Comparison of ENCODE assay signal across 28 cellular contexts in genomic region chr22:36571991-36572390, GRCh38.
"Had no signal": no experiment of that assay in that cellular context is flagged by ENCODE, and none has a peak within 500 bp of the region (broad histone marks: within the 10 kb centered on the region; RNA-seq: fewer than 3 reads in every experiment).

No MANE protein-coding gene starts in this region.

- H3K9me3 ChIP-seq: colonic mucosa, gastroesophageal sphincter, heart right ventricle, lower lobe of right lung, neutrophil, right atrium auricular region, sigmoid colon, thoracic aorta, tibial nerve, upper lobe of left lung, uterus had no signal

- H2AFZ ChIP-seq: parathyroid adenoma had no signal

- H3K4me1 ChIP-seq: colonic mucosa, foreskin keratinocyte, gastroesophageal sphincter, heart right ventricle, lower lobe of right lung, parathyroid adenoma, right atrium auricular region, tibial nerve, upper lobe of left lung, uterus had no signal

- DNase-seq: colonic mucosa; effector CD8-positive, alpha-beta T cell; endodermal cell; foreskin keratinocyte; glutamatergic neuron; heart right ventricle; hippocampal formation; islet precursor cell; kidney glomerular epithelial cell; left colon; left ventricle myocardium superior; lower lobe of right lung; naive B cell; sigmoid colon; stimulated activated CD4-positive, alpha-beta T cell treated with anti-CD3 and anti-CD28 coated beads, Interleukin-4, amount 100 ng/mL, for 4 hours; stimulated activated naive CD8-positive, alpha-beta T cell treated with anti-CD3 and anti-CD28 coated beads, Interleukin-15, Interleukin-2, amounts not matched to agents 100 U/mL and 50 U/mL, for 24 hours; substantia nigra; upper lobe of left lung; uterus had no signal

- H3K36me3 ChIP-seq: colonic mucosa, gastroesophageal sphincter, heart right ventricle, lower lobe of right lung, neutrophil, right atrium auricular region, sigmoid colon, thoracic aorta, tibial nerve, upper lobe of left lung, uterus had no signal

- H3K4me3 ChIP-seq: colonic mucosa, gastroesophageal sphincter, heart right ventricle, lower lobe of right lung, right atrium auricular region, sigmoid colon, thoracic aorta, tibial nerve, upper lobe of left lung, uterus had no signal

- H3K9ac ChIP-seq: parathyroid adenoma had no signal

- H3K27me3 ChIP-seq: colonic mucosa, foreskin keratinocyte, right atrium auricular region, tibial nerve, upper lobe of left lung, uterus had no signal

- H3K27ac ChIP-seq: colonic mucosa, epithelial cell of prostate, foreskin keratinocyte, gastroesophageal sphincter, heart right ventricle, lower lobe of right lung, neutrophil, parathyroid adenoma, right atrium auricular region, sigmoid colon, thoracic aorta, tibial nerve, upper lobe of left lung, uterus had no signal

- ATAC-seq: esophagus mucosa; foreskin keratinocyte; gastroesophageal sphincter; heart right ventricle; left colon; left ventricle myocardium superior; lower lobe of right lung; stimulated activated memory B cell treated with anti-CD40 and anti-IgM and Interleukin-4, amounts not matched to agents 10 μg/mL and 1 μg/mL and 100 μg/mL, for 72 hours; stimulated activated naive CD8-positive, alpha-beta T cell treated with anti-CD3 and anti-CD28 coated beads, Interleukin-15, Interleukin-2, amounts not matched to agents 100 U/mL and 50 U/mL, for 24 hours had no signal
